ENCODE assay signal across 11 cellular contexts in the genomic region with DNA sequence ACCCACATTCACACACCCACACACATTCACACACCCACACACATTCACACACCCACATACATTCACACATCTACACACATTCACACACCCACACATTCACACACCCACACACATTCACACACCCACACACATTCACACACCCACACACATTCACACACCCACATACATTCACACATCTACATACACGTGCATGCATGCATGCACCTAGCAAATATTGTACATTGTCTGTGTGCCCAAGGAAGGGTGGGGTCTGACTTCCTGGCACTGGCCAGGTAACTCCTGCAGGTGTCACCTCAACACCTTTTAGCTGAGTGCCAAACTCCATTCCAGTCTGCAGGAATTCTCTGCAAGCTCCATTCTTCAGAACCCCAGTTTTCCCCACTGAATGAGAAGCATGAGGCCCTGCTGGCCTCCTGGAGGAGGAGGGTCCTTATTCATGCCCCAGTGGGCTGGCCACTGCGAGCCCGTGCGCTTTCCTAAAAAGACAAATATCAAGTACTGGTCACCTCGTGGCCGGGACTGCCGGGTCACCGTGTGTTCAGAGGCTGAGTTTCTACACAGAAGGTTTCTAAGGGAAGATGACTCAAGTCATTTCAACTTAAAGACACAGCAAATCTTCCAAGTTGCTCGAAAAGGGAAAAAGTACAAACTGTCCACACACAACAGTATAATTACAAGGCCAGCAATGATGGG.
DNase-seq lines count a peak whose midpoint lies in the region; ATAC-seq and TF ChIP-seq lines count a peak whose summit lies in the region.
"Had no signal": no experiment of that assay in that cellular context is flagged by ENCODE, and none has a peak within 500 bp of the region (broad histone marks: within the 10 kb centered on the region; RNA-seq: fewer than 3 reads in every experiment).

No MANE protein-coding gene starts in this region.

- no peak for ATAC-seq in HCT116
- no peak for ATAC-seq in activated T-helper 17 cell treated with anti-CD3 and anti-CD28 coated beads, Interleukin-2, amount 50 U/mL, for 72 hours (replicated peaks)
- no peak for ATAC-seq in naive B cell (ENCODE audit: low read depth in 2 of 2)

- no peaks in the 10 kb centered on the region for H3K9me3 Mint-ChIP-seq in activated T-helper 17 cell treated with anti-CD3 and anti-CD28 coated beads, Interleukin-2, amount 50 U/mL, for 72 hours
- peaks cover 0 to 2% (median 0%) of the 10 kb centered on the region in 7 donors for H3K9me3 Mint-ChIP-seq in naive B cell

- H3K4me3 Mint-ChIP-seq in activated T-helper 17 cell treated with anti-CD3 and anti-CD28 coated beads, Interleukin-2, amount 50 U/mL, for 72 hours, result peak overlapping the region; percentile 98
- H3K4me3 Mint-ChIP-seq in naive B cell, result peak overlapping the region in 5 of 8 donors; percentile 1 to 51 (median 37)

- peak overlapping the region; percentile 81; the same call in 1 of the 2 replicates for H3K27ac ChIP-seq in HCT116 (ENCODE audit: low read depth, low read length)

- TF ChIP-seq CTCF in HCT116 (IDR thresholded peaks at IDR 0.05 in 2 of 3, conservative IDR thresholded peaks at IDR 0.05 in 1 of 3; ENCODE audit: borderline replicate concordance in 1 of 3, insufficient read depth in 1 of 3, low read depth in 2 of 3, low read length in 2 of 3), result peak in 2 of 3 experiments; percentile 41 to 43; a peak in 4 of 6 replicates

- no peak overlapping the region for H2AFZ ChIP-seq in HCT116 (ENCODE audit: low read depth, low read length, poor library complexity, severe bottlenecking)

- 0 out of 2 replicates have a peak overlapping the region, but pooled peaks have one; percentile 50 for H3K9ac ChIP-seq in HCT116 (ENCODE audit: low read length)

- H3K79me2 ChIP-seq in HCT116 (ENCODE audit: insufficient read depth, low read length), result peaks cover 90% of the 10 kb centered on the region

- RAD21 ChIA-PET in HCT116 (lab: Charles Lee; ENCODE audit: low non-redundant PET in 1 of 2, low total read pairs in 2 of 2, uncharacterized antibody in 2 of 2, unreplicated experiment in 2 of 2), result interaction anchor here (0.5 to 0.6 kb wide), 2 partner anchors 9 to 387 kb away, joined by 3 read pairs; no protein-coding TSS in a partner anchor

- TF ChIP-seq RAD21 in HCT116 (IDR thresholded peaks at IDR 0.05; ENCODE audit: low read depth), result no peak

- H3K27ac Mint-ChIP-seq in activated T-helper 17 cell treated with anti-CD3 and anti-CD28 coated beads, Interleukin-2, amount 50 U/mL, for 72 hours, result peak overlapping the region; percentile 96
- H3K27ac Mint-ChIP-seq in naive B cell, result peak overlapping the region in 1 of 6 donors; percentile 85

- POLR2A ChIA-PET in HCT116 (lab: Charles Lee), result interaction anchor here (0.7 kb wide), 1 partner anchor 65 kb away, joined by 3 read pairs; no protein-coding TSS in a partner anchor

- no peaks in the 10 kb centered on the region for H3K9me3 ChIP-seq in HCT116 (ENCODE audit: control insufficient read depth in 1 of 2, insufficient read depth in 1 of 2, low read depth in 1 of 2, low read length in 2 of 2)
- H3K9me3 ChIP-seq: upper lobe of left lung had no signal

- peaks cover 61% of the 10 kb centered on the region for H3K4me1 Mint-ChIP-seq in activated T-helper 17 cell treated with anti-CD3 and anti-CD28 coated beads, Interleukin-2, amount 50 U/mL, for 72 hours
- peaks cover 53 to 78% (median 58%) of the 10 kb centered on the region in 3 donors for H3K4me1 Mint-ChIP-seq in naive B cell

- no peaks in the 10 kb centered on the region for H3K27me3 ChIP-seq in HCT116 (ENCODE audit: insufficient read depth, low read length)
- H3K27me3 ChIP-seq: upper lobe of left lung had no signal

- H3K4me1 ChIP-seq in HCT116 (ENCODE audit: control insufficient read depth in 1 of 2, insufficient read depth in 2 of 2, low read length in 2 of 2), result peaks cover 66 to 93% of the 10 kb centered on the region in 2 experiments

- BruUV-seq in HCT116 (replicated peaks; lab: Mats Ljungman, UMichigan), result no TSS peak

- H3K9me2 ChIP-seq in HCT116 (ENCODE audit: insufficient read depth), result no peaks in the 10 kb centered on the region

- no peaks in the 10 kb centered on the region for H3K36me3 ChIP-seq in HCT116 (ENCODE audit: control insufficient read depth in 1 of 2, insufficient read depth in 2 of 2, low read length in 2 of 2)
- H3K36me3 ChIP-seq: upper lobe of left lung had no signal

- no peaks in the 10 kb centered on the region for H4K20me1 ChIP-seq in HCT116 (ENCODE audit: insufficient read depth)

- H3K36me3 Mint-ChIP-seq in activated T-helper 17 cell treated with anti-CD3 and anti-CD28 coated beads, Interleukin-2, amount 50 U/mL, for 72 hours (ENCODE audit: low read depth), result peaks cover 19% of the 10 kb centered on the region
- no peaks in the 10 kb centered on the region for H3K36me3 Mint-ChIP-seq in naive B cell

- CTCF ChIA-PET in HCT116 (lab: Charles Lee), result no interaction called here

- H3K4me3 ChIP-seq in HCT116 (replicated peaks in 1 of 2; ENCODE audit: low read depth in 1 of 2, low read length in 2 of 2), result no peak overlapping the region
- H3K4me3 ChIP-seq: upper lobe of left lung had no signal

- H3K4me2 ChIP-seq in HCT116 (ENCODE audit: low read length), result peak overlapping the region; percentile 72

- DNase-seq in DMS53 (lab: John Stamatoyannopoulos, UW) (peak; percentile 39), DMS53 treated with DMSO at 0.1 percent for 48 hours (lab: John Stamatoyannopoulos, UW; ENCODE audit: unreplicated experiment) (no peak), HCT116 (ENCODE audit: low read depth, low spot score) (no peak), naive B cell (no peak), HCEC 1CT (no peak), middle frontal gyrus (ENCODE audit: extremely low spot score, low spot score) (no peak), NCI-H748 treated with DMSO at 0.1 percent for 48 hours (lab: John Stamatoyannopoulos, UW) (no peak)
- DNase-seq: caudate nucleus, NCI-H510A had no signal

- intact Hi-C loops in HCT116 (cut with micrococcal nuclease), result loop anchor here (5.0 kb wide), 4 partner anchors 128 to 723 kb away; no protein-coding TSS in a partner anchor

- TF ChIP-seq POLR2A in HCT116 (IDR thresholded peaks at IDR 0.05; ENCODE audit: borderline replicate concordance, extremely low read depth, insufficient read depth, insufficient read length), result no peak

- H3K27me3 Mint-ChIP-seq in activated T-helper 17 cell treated with anti-CD3 and anti-CD28 coated beads, Interleukin-2, amount 50 U/mL, for 72 hours, result no peaks in the 10 kb centered on the region
- H3K27me3 Mint-ChIP-seq in naive B cell, result peaks cover 78 to 94% (median 80%) of the 10 kb centered on the region in 3 donors

TF ChIP-seq in HCT116, 20 proteins besides CTCF, POLR2A, EP300 and RAD21:
- no peak for TF ChIP-seq TCF7L2 (IDR thresholded peaks at IDR 0.05; ENCODE audit: borderline replicate concordance, extremely low read depth, insufficient read depth, insufficient read length)
- no peak for TF ChIP-seq SIN3A (IDR thresholded peaks at IDR 0.05; ENCODE audit: low read depth)
- TF ChIP-seq ZNF274 (IDR thresholded peaks at IDR 0.05; ENCODE audit: low read depth, low read length), result no peak
- no peak for TF ChIP-seq CEBPB (IDR thresholded peaks at IDR 0.05; ENCODE audit: low read depth)
- TF ChIP-seq FOSL1 (IDR thresholded peaks at IDR 0.05; ENCODE audit: low read depth), result no peak
